ENCODE assay signal across 8 cellular contexts in the genomic region with DNA sequence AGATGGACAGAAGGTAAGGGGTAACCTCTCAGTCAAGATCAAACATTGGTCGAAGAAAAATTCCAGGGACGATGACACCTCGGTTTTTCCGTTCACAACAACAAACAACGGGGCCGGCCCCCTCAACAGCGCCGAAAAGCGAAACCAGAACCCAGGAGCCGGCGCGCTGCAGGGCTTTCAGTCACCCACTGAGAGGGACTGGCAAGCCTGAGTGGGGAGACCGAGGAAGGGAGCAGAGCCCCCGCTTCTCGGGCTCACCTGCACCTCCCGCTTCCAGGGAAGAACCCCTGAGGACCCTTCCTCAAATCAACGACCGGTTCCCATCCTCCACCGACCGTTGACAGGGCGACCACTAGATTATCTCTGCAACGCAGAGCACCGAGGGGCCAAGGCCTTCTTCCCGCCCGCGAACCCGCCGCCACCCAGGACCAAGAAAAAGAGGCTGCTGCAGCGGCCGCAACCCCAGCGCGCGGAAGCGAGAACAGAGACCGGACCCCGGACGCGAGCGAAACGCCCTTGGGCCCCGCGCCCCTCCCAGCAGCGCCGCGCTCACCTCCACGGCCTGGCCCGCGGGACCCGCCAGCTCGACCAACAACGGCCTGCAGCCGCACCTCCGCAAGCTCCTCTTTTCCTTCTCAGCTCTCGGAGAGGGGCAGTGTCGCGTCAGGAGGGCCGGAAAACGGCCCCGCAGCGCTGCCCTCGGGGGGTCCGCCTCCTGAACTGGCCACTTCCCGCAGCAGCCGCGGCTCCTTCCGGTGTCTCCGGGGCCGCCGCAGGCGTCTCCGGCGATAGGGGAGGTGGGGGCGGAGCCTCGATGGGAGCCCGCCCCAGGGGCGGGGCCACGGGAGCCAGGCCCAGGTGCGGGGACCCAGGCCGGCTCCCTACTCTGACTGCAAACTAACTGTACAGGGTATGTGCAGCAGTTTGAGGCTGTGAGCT. TPM values are rescaled to one million over a fixed set of nuclear protein-coding genes. Genes with fewer than 3 reads are reported as not detected.
A peak's percentile ranks its signal among the peaks of the same experiment; 100 is the strongest.
DNase-seq lines count a peak whose midpoint lies in the region; ATAC-seq and TF ChIP-seq lines count a peak whose summit lies in the region.

A gene (minus strand): TSS at position 763 of the 939 bp plus-strand sequence. CDS start 18,155 bp downstream, outside the sequence.

- peak within 1 kb of the TSS; percentile 90 to 95 (median 92) for H3K27ac Mint-ChIP-seq in CD14-positive monocyte
- peak within 1 kb of the TSS; percentile 91 for H3K27ac Mint-ChIP-seq in activated CD4-positive, alpha-beta memory T cell treated with anti-CD3 and anti-CD28 coated beads, Interleukin-2, amount 10 ng/mL, durations not matched to agents 7 days and 5 days

- ATAC-seq in GM19328 (IDR thresholded peaks at IDR 0.05; ENCODE audit: unreplicated experiment) (peak; percentile 96), HG03469 (IDR thresholded peaks at IDR 0.05; ENCODE audit: unreplicated experiment) (peak; percentile 95), lower lobe of right lung (peak; percentile 99)

- peaks cover 0 to 2% (median 0%) of the 10 kb centered on the region in 7 donors for H3K9me3 Mint-ChIP-seq in CD14-positive monocyte
- H3K9me3 Mint-ChIP-seq in activated CD4-positive, alpha-beta memory T cell treated with anti-CD3 and anti-CD28 coated beads, Interleukin-2, amount 10 ng/mL, durations not matched to agents 7 days and 5 days: no peaks in the 10 kb centered on the region

- peak within 1 kb of the TSS; percentile 96 for H3K27ac ChIP-seq in lower lobe of right lung

- no peaks in the 10 kb centered on the region for H3K9me3 ChIP-seq in lower lobe of right lung

- peak within 1 kb of the TSS; percentile 99 for H3K4me3 ChIP-seq in lower lobe of right lung

- peak within 1 kb of the TSS; percentile 92 to 96 for H3K4me3 Mint-ChIP-seq in CD14-positive monocyte
- H3K4me3 Mint-ChIP-seq in activated CD4-positive, alpha-beta memory T cell treated with anti-CD3 and anti-CD28 coated beads, Interleukin-2, amount 10 ng/mL, durations not matched to agents 7 days and 5 days: peak within 1 kb of the TSS; percentile 94

- peaks cover 44% of the 10 kb centered on the region for H3K4me1 ChIP-seq in lower lobe of right lung

- no peak for TF ChIP-seq CTCF in CD14-positive monocyte (IDR thresholded peaks at IDR 0.05)
- TF ChIP-seq CTCF in lower lobe of right lung (IDR thresholded peaks at IDR 0.05): no peak

- no peaks in the 10 kb centered on the region for H3K27me3 ChIP-seq in lower lobe of right lung (ENCODE audit: low read depth)

- no peaks in the 10 kb centered on the region for H3K36me3 ChIP-seq in lower lobe of right lung

- DNase-seq in CD14-positive monocyte (ENCODE audit: low spot score) (peak; percentile 80), NCI-H82 treated with DMSO at 0.1 percent for 48 hours (lab: John Stamatoyannopoulos, UW; ENCODE audit: unreplicated experiment) (peak; percentile 71), ecto neural progenitor cell (ENCODE audit: low spot score) (peak; percentile 90), lower lobe of right lung (peak; percentile 93)
- peak; percentile 90 for DNase-seq in activated CD4-positive, alpha-beta memory T cell treated with anti-CD3 and anti-CD28 coated beads, Interleukin-2, amount 10 ng/mL, durations not matched to agents 7 days and 5 days
- DNase-seq in stimulated activated CD4-positive, alpha-beta T cell treated with anti-CD3 and anti-CD28 coated beads, TNF-alpha, amount 100 ng/mL, for 4 hours (ENCODE audit: low read depth in 3 of 3): peak; percentile 83 to 84 (median 84)

- peaks cover 45% of the 10 kb centered on the region for H3K4me1 Mint-ChIP-seq in CD14-positive monocyte
- peaks cover 31% of the 10 kb centered on the region for H3K4me1 Mint-ChIP-seq in activated CD4-positive, alpha-beta memory T cell treated with anti-CD3 and anti-CD28 coated beads, Interleukin-2, amount 10 ng/mL, durations not matched to agents 7 days and 5 days

- CTCF ChIA-PET in activated CD4-positive, alpha-beta memory T cell treated with anti-CD3 and anti-CD28 coated beads, Interleukin-2, amount 10 ng/mL, durations not matched to agents 7 days and 5 days (lab: Charles Lee): interaction anchor here (1.3 kb wide), 1 partner anchor 245 kb away, joined by 4 read pairs; a partner anchor contains a TSS

- peaks cover 0 to 2% (median 2%) of the 10 kb centered on the region in 3 donors for H3K27me3 Mint-ChIP-seq in CD14-positive monocyte (ENCODE audit: low read depth in 3 of 3)
- H3K27me3 Mint-ChIP-seq in activated CD4-positive, alpha-beta memory T cell treated with anti-CD3 and anti-CD28 coated beads, Interleukin-2, amount 10 ng/mL, durations not matched to agents 7 days and 5 days: peaks cover 2% of the 10 kb centered on the region

- intact Hi-C loops in CD14-positive monocyte (cut with micrococcal nuclease) (loop anchor here in 1 of 2 donors (10.0 kb wide), 1 partner anchor 75 kb away; a partner anchor contains a TSS), lower lobe of right lung (cut with DNase I) (no loop called here)

- POLR2A ChIA-PET in activated CD4-positive, alpha-beta memory T cell treated with anti-CD3 and anti-CD28 coated beads, Interleukin-2, amount 10 ng/mL, durations not matched to agents 7 days and 5 days (lab: Charles Lee): interaction anchor here (0.7 to 4.0 kb wide), 4 partner anchors 20 to 245 kb away, joined by 3 to 18 read pairs (median 10); a partner anchor contains a TSS

- peaks cover 0 to 2% of the 10 kb centered on the region in 2 donors for H3K36me3 Mint-ChIP-seq in CD14-positive monocyte
- H3K36me3 Mint-ChIP-seq in activated CD4-positive, alpha-beta memory T cell treated with anti-CD3 and anti-CD28 coated beads, Interleukin-2, amount 10 ng/mL, durations not matched to agents 7 days and 5 days (ENCODE audit: low read depth): peaks cover 6% of the 10 kb centered on the region

RNA-seq across cellular contexts. Expression of the gene that starts here (rescaled TPM):
- polyA plus RNA-seq in CD14-positive monocyte: 10 to 100 TPM; 33.5 to 43.8 TPM
- 10 to 100 TPM; 50.5 to 56.7 TPM for total RNA-seq in activated CD4-positive, alpha-beta memory T cell treated with anti-CD3 and anti-CD28 coated beads, Interleukin-2, amount 10 ng/mL, durations not matched to agents 7 days and 5 days
- total RNA-seq in lower lobe of right lung: 68.4 TPM

Comparison
In these comparisons a context has a peak if more than half of its experiments do, and no peak if none do; other contexts are left out.
1. Peak in every context shown above with its lines: DNase-seq, ATAC-seq, H3K4me3 ChIP-seq and H3K27ac ChIP-seq.